In the genomic region with DNA sequence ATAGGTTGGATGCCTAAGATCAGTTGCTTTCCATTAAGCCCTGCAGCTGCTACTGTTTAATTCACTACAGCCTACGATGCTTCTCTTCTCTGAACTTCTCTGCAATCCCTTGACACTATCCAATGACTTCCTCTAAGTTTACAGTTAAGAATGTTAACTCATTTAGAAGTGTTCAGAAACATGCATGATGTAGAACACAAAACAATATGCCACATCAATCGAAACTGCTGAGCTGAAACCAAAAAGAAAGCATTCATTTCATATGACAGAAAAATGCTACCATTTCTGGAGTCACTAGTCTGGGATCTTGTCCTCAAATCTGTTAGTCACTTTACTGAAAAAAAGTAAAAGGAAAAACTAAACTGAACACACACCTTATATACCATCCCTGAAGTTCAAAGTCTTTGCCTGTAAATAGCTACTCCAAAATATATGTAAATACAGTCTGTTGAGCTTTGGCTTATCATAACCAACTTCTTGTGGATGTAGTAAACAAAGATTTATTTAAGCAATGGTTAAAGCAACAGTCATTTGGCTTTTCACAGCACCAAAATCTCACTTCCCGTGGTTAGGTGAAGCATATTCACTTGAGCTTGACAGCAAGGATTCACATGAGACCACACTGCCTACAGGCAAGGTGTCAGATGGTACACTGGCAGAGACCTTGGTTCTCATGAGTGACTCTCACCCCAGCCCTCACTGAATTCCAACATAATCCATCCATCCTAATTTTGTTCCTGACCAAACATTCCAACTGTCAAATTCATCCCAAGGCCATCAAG, we compare ENCODE assay signal across 1 cellular context.
TF ChIP-seq lines count a peak whose summit lies in the region.

No MANE protein-coding gene starts in this region.

TF ChIP-seq in WTC11, 78 proteins besides CTCF, POLR2A, EP300 and RAD21 (continued from another document):
- TF ChIP-seq, protein P1, sequence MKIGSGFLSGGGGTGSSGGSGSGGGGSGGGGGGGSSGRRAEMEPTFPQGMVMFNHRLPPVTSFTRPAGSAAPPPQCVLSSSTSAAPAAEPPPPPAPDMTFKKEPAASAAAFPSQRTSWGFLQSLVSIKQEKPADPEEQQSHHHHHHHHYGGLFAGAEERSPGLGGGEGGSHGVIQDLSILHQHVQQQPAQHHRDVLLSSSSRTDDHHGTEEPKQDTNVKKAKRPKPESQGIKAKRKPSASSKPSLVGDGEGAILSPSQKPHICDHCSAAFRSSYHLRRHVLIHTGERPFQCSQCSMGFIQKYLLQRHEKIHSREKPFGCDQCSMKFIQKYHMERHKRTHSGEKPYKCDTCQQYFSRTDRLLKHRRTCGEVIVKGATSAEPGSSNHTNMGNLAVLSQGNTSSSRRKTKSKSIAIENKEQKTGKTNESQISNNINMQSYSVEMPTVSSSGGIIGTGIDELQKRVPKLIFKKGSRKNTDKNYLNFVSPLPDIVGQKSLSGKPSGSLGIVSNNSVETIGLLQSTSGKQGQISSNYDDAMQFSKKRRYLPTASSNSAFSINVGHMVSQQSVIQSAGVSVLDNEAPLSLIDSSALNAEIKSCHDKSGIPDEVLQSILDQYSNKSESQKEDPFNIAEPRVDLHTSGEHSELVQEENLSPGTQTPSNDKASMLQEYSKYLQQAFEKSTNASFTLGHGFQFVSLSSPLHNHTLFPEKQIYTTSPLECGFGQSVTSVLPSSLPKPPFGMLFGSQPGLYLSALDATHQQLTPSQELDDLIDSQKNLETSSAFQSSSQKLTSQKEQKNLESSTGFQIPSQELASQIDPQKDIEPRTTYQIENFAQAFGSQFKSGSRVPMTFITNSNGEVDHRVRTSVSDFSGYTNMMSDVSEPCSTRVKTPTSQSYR (CRISPR knock-in tag; IDR thresholded peaks at IDR 0.05) = no peak
- TF ChIP-seq NR1H2 (CRISPR knock-in tag; IDR thresholded peaks at IDR 0.05) (no peak), TEAD1 (CRISPR knock-in tag; IDR thresholded peaks at IDR 0.05) (no peak), ETV6 (CRISPR knock-in tag; IDR thresholded peaks at IDR 0.05) (no peak), ZNF219 (CRISPR knock-in tag; IDR thresholded peaks at IDR 0.05; ENCODE audit: borderline replicate concordance) (no peak)
- TF ChIP-seq, protein P2, sequence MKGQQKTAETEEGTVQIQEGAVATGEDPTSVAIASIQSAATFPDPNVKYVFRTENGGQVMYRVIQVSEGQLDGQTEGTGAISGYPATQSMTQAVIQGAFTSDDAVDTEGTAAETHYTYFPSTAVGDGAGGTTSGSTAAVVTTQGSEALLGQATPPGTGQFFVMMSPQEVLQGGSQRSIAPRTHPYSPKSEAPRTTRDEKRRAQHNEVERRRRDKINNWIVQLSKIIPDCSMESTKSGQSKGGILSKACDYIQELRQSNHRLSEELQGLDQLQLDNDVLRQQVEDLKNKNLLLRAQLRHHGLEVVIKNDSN (CRISPR knock-in tag; IDR thresholded peaks at IDR 0.05) = no peak
- TF ChIP-seq, protein P3, sequence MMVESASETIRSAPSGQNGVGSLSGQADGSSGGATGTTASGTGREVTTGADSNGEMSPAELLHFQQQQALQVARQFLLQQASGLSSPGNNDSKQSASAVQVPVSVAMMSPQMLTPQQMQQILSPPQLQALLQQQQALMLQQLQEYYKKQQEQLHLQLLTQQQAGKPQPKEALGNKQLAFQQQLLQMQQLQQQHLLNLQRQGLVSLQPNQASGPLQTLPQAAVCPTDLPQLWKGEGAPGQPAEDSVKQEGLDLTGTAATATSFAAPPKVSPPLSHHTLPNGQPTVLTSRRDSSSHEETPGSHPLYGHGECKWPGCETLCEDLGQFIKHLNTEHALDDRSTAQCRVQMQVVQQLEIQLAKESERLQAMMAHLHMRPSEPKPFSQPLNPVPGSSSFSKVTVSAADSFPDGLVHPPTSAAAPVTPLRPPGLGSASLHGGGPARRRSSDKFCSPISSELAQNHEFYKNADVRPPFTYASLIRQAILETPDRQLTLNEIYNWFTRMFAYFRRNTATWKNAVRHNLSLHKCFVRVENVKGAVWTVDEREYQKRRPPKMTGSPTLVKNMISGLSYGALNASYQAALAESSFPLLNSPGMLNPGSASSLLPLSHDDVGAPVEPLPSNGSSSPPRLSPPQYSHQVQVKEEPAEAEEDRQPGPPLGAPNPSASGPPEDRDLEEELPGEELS (CRISPR knock-in tag; IDR thresholded peaks at IDR 0.05) = no peak
- TF ChIP-seq, protein P4, sequence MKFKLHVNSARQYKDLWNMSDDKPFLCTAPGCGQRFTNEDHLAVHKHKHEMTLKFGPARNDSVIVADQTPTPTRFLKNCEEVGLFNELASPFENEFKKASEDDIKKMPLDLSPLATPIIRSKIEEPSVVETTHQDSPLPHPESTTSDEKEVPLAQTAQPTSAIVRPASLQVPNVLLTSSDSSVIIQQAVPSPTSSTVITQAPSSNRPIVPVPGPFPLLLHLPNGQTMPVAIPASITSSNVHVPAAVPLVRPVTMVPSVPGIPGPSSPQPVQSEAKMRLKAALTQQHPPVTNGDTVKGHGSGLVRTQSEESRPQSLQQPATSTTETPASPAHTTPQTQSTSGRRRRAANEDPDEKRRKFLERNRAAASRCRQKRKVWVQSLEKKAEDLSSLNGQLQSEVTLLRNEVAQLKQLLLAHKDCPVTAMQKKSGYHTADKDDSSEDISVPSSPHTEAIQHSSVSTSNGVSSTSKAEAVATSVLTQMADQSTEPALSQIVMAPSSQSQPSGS (CRISPR knock-in tag; IDR thresholded peaks at IDR 0.05; ENCODE audit: borderline replicate concordance, low read depth) = no peak
